35 cellular contexts compared by ENCODE assay signal in genomic region chr6:8301502-8301901, GRCh38.
"Had no signal": no experiment of that assay in that cellular context is flagged by ENCODE, and none has a peak within 500 bp of the region (broad histone marks: within the 10 kb centered on the region; RNA-seq: fewer than 3 reads in every experiment).

No MANE protein-coding gene starts in this region.

- DNase-seq: Kasumi-1, MG63, MM.1S, MV-4-11, NCI-H1048, NCI-H1092, NCI-H1092 treated with DMSO at 0.1 percent for 48 hours, NCI-H1105, NCI-H1105 treated with DMSO at 0.1 percent for 48 hours, NCI-H1417, NCI-H1417 treated with DMSO at 0.1 percent for 48 hours, NCI-H1436, NCI-H1436 treated with DMSO at 0.1 percent for 48 hours, NCI-H146, NCI-H1694, NCI-H1694 treated with DMSO at 0.1 percent for 48 hours, NCI-H187, NCI-H187 treated with DMSO at 0.1 percent for 48 hours, NCI-H1930, NCI-H2029, NCI-H2029 treated with DMSO at 0.1 percent for 48 hours, NCI-H2081, NCI-H2081 treated with DMSO at 0.1 percent for 48 hours, NCI-H2107, NCI-H2171, NCI-H2171 treated with DMSO at 0.1 percent for 48 hours, NCI-H2227 treated with DMSO at 0.1 percent for 48 hours, NCI-H226, NCI-H345, NCI-H446, NCI-H446 treated with DMSO at 0.1 percent for 48 hours, NCI-H510A, NCI-H510A treated with DMSO at 0.1 percent for 48 hours, NCI-H524, NCI-H524 treated with DMSO at 0.1 percent for 48 hours had no signal

- H3K27me3 ChIP-seq: MG63 had no signal

- H3K4me3 ChIP-seq: MG63 had no signal

- H3K9me3 ChIP-seq: MG63 had no signal

- H3K36me3 ChIP-seq: MG63 had no signal
